Comparison of ENCODE assay signal across 10 cellular contexts in the genomic region with DNA sequence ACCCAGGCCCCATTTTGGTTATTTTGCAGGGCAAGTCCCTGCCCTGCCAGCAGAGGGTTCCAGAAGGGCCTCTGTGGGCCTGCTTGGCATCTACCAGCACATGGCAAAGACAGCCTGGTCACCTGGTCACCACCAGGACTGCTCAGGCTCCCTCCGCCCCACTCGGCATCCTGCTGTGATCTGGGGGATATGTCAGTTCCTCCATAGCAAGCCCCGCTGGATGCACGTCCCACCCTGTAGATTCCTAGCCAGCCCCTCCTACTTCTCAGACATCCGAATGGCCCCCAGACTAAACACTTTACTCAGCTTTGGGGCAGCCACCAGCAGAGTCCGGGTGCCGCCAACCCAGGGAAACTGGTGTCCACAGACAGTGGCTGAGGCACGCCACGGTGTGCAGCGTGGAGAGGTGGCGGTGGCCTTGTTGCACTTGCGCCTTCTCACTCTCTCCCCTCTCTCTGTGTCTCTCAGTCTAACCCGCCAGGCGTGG. TPM values are rescaled to one million over a fixed set of nuclear protein-coding genes. Genes with fewer than 3 reads are reported as not detected.
DNase-seq lines count a peak whose midpoint lies in the region; ATAC-seq, FAIRE-seq and TF ChIP-seq lines count a peak whose summit lies in the region.
"Had no signal": no experiment of that assay in that cellular context is flagged by ENCODE, and none has a peak within 500 bp of the region (broad histone marks: within the 10 kb centered on the region; RNA-seq: fewer than 3 reads in every experiment).

No MANE protein-coding gene starts in this region.

- no peaks in the 10 kb centered on the region for H3K27me3 Mint-ChIP-seq in T-helper 1 cell treated with Interleukin-12 subunit alpha and Interleukin-12 subunit beta and Interleukin-4 antibody, amounts not matched to agents 30 μg/mL and 1 μg/mL, for 36 hours (ENCODE audit: low read depth)
- no peaks in the 10 kb centered on the region for H3K27me3 Mint-ChIP-seq in T-helper 2 cell treated with Interferon-gamma antibody and Interleukin-4, amounts not matched to agents 5 μg/mL and 100 μg/mL, for 36 hours (ENCODE audit: low read depth)
- H3K27me3 Mint-ChIP-seq in Calu3 (ENCODE audit: unreplicated experiment), result no peaks in the 10 kb centered on the region

- FAIRE-seq in K562 (lab: Jason Lieb, UNC), result no peak

- TF ChIP-seq RAD21 in K562 (CRISPR knock-in tag; conservative IDR thresholded peaks at IDR 0.05 in 1 of 2, IDR thresholded peaks at IDR 0.05 in 1 of 2), result no peak

- H3K27me3 ChIP-seq in K562 (ENCODE audit: control insufficient read depth in 2 of 2, insufficient read depth in 2 of 2, low read length in 2 of 2) (no peaks in the 10 kb centered on the region), aorta (ENCODE audit: control insufficient read depth in 1 of 2, insufficient read depth in 2 of 2, low read length in 1 of 2) (no peaks in the 10 kb centered on the region)
- H3K27me3 ChIP-seq: SJSA1 had no signal

- TF ChIP-seq POLR2A in K562 (conservative IDR thresholded peaks at IDR 0.05), result no peak

- no peak for DNase-seq in T-helper 1 cell
- no peak for DNase-seq in T-helper 2 cell treated with Interferon-gamma antibody and Interleukin-4, amounts not matched to agents 5 μg/mL and 100 μg/mL, for 36 hours (ENCODE audit: low spot score)
- no peak for DNase-seq in K562 (ENCODE audit: extremely low read depth in 1 of 4, low spot score in 3 of 4)
- DNase-seq in stimulated activated effector memory CD8-positive, alpha-beta T cell treated with anti-CD3 and anti-CD28 coated beads, Interleukin-12 subunit alpha, Interleukin-12 subunit beta, amount 100 ng/mL, for 72 hours (ENCODE audit: low spot score in 2 of 2), result peak; percentile 14 to 66
- DNase-seq in aorta, result no peak
- no peak for DNase-seq in Calu3

- peaks cover 41% of the 10 kb centered on the region; the same call in 2 of the 3 replicates for H3K36me3 ChIP-seq in K562 (ENCODE audit: control insufficient read depth, insufficient read depth, low read length)
- peaks cover 0 to 5% of the 10 kb centered on the region in 2 donors for H3K36me3 ChIP-seq in aorta (ENCODE audit: control insufficient read depth in 1 of 2, insufficient read depth in 2 of 2, low read length in 1 of 2)

- no peaks in the 10 kb centered on the region for H3K9me3 Mint-ChIP-seq in T-helper 1 cell treated with Interleukin-12 subunit alpha and Interleukin-12 subunit beta and Interleukin-4 antibody, amounts not matched to agents 30 μg/mL and 1 μg/mL, for 36 hours
- H3K9me3 Mint-ChIP-seq in T-helper 2 cell treated with Interferon-gamma antibody and Interleukin-4, amounts not matched to agents 5 μg/mL and 100 μg/mL, for 36 hours, result no peaks in the 10 kb centered on the region
- no peaks in the 10 kb centered on the region for H3K9me3 Mint-ChIP-seq in stimulated activated effector memory CD8-positive, alpha-beta T cell treated with anti-CD3 and anti-CD28 coated beads, Interleukin-12 subunit alpha, Interleukin-12 subunit beta, amount 100 ng/mL, for 72 hours
- no peaks in the 10 kb centered on the region for H3K9me3 Mint-ChIP-seq in Calu3 (ENCODE audit: low read depth, unreplicated experiment)

- 90% methylated on average over 14 of the region's 14 CpGs for WGBS in K562 (ENCODE audit: insufficient coverage, low coverage, missing lambda C conversion rate)
- 86 to 88% methylated on average over 14 of the region's 14 CpGs for whole genome bisulfite sequencing in aorta, 2 donors

- H3K4me3 Mint-ChIP-seq in T-helper 1 cell treated with Interleukin-12 subunit alpha and Interleukin-12 subunit beta and Interleukin-4 antibody, amounts not matched to agents 30 μg/mL and 1 μg/mL, for 36 hours, result peak overlapping the region; percentile 78
- H3K4me3 Mint-ChIP-seq in T-helper 2 cell treated with Interferon-gamma antibody and Interleukin-4, amounts not matched to agents 5 μg/mL and 100 μg/mL, for 36 hours, result peak overlapping the region; percentile 86
- peak overlapping the region; percentile 84 for H3K4me3 Mint-ChIP-seq in stimulated activated effector memory CD8-positive, alpha-beta T cell treated with anti-CD3 and anti-CD28 coated beads, Interleukin-12 subunit alpha, Interleukin-12 subunit beta, amount 100 ng/mL, for 72 hours
- H3K4me3 Mint-ChIP-seq in Calu3 (ENCODE audit: low read depth, unreplicated experiment), result no peak overlapping the region

- peak overlapping the region in 1 of 2 experiments; percentile 75; a peak in 1 of 4 replicates for H3K9ac ChIP-seq in K562 (ENCODE audit: insufficient read depth in 1 of 2, low read depth in 2 of 2, low read length in 2 of 2)

- peak overlapping the region; percentile 98 for H3K27ac Mint-ChIP-seq in T-helper 1 cell treated with Interleukin-12 subunit alpha and Interleukin-12 subunit beta and Interleukin-4 antibody, amounts not matched to agents 30 μg/mL and 1 μg/mL, for 36 hours
- peak overlapping the region; percentile 91 for H3K27ac Mint-ChIP-seq in T-helper 2 cell treated with Interferon-gamma antibody and Interleukin-4, amounts not matched to agents 5 μg/mL and 100 μg/mL, for 36 hours
- peak overlapping the region; percentile 98 for H3K27ac Mint-ChIP-seq in stimulated activated effector memory CD8-positive, alpha-beta T cell treated with anti-CD3 and anti-CD28 coated beads, Interleukin-12 subunit alpha, Interleukin-12 subunit beta, amount 100 ng/mL, for 72 hours
- H3K27ac Mint-ChIP-seq in Calu3 (ENCODE audit: unreplicated experiment), result no peak overlapping the region

- H3K4me3 ChIP-seq in K562 (no peak overlapping the region), aorta (ENCODE audit: low read length in 2 of 2) (no peak overlapping the region)
- H3K4me3 ChIP-seq: SJSA1 had no signal

- BruUV-seq in K562 (replicated peaks; lab: Mats Ljungman, UMichigan), result no TSS peak
- BruUV-seq in Calu3 (replicated peaks; lab: Mats Ljungman, UMichigan), result no TSS peak

- ATAC-seq in K562 (no peak), aorta (ENCODE audit: low FRiP score) (no peak), GM21786 (IDR thresholded peaks at IDR 0.05; ENCODE audit: unreplicated experiment) (no peak)
- peak; percentile 58 for ATAC-seq in stimulated activated effector memory CD8-positive, alpha-beta T cell treated with anti-CD3 and anti-CD28 coated beads, Interleukin-12 subunit alpha, Interleukin-12 subunit beta, amount 100 ng/mL, for 72 hours

- intact Hi-C loops in K562 (cut with micrococcal nuclease) (no loop called here), aorta (cut with DNase I) (no loop called here), Calu3 (cut with micrococcal nuclease; ENCODE audit: unreplicated experiment) (no loop called here)

- no peaks in the 10 kb centered on the region for H3K9me3 ChIP-seq in K562 (replicated peaks; ENCODE audit: control insufficient read depth, insufficient read depth, low read depth, low read length)
- no peaks in the 10 kb centered on the region for H3K9me3 ChIP-seq in aorta (ENCODE audit: control insufficient read depth, low read length)
- H3K9me3 ChIP-seq: SJSA1 had no signal

- CTCF ChIA-PET in K562 (lab: Yijun Ruan, JAX; ENCODE audit: low intra/inter-chr PET ratio), result no interaction called here
- CTCF ChIA-PET in Calu3 (lab: Charles Lee), result interaction anchor here (0.6 kb wide), 1 partner anchor 982 kb away, joined by 4 read pairs; no protein-coding TSS in a partner anchor

- H3K4me2 ChIP-seq in K562 (ENCODE audit: insufficient read depth, low read length), result no peak overlapping the region

- TF ChIP-seq CTCF in K562 (IDR thresholded peaks at IDR 0.05 in 2 of 3, conservative IDR thresholded peaks at IDR 0.05 in 1 of 3; ENCODE audit: insufficient read depth in 2 of 3, low read depth in 1 of 3, low read length in 3 of 3), result no peak
- no peak for TF ChIP-seq CTCF in Calu3 (IDR thresholded peaks at IDR 0.05; ENCODE audit: unreplicated experiment)

- peaks cover 0 to 5% of the 10 kb centered on the region in 2 experiments; a peak in 2 of 5 replicates for H3K4me1 ChIP-seq in K562 (replicated peaks in 1 of 2; ENCODE audit: control insufficient read depth in 2 of 2, insufficient read depth in 2 of 2, low read length in 2 of 2)
- no peaks in the 10 kb centered on the region for H3K4me1 ChIP-seq in aorta (ENCODE audit: control insufficient read depth in 1 of 2, insufficient read depth in 2 of 2, low read length in 2 of 2)
- H3K4me1 ChIP-seq: SJSA1 had no signal

- in situ Hi-C loops in K562 (cut with MboI), result no loop called here

- H3K36me3 Mint-ChIP-seq in T-helper 1 cell treated with Interleukin-12 subunit alpha and Interleukin-12 subunit beta and Interleukin-4 antibody, amounts not matched to agents 30 μg/mL and 1 μg/mL, for 36 hours (ENCODE audit: low read depth), result peaks cover 37% of the 10 kb centered on the region
- peaks cover 54% of the 10 kb centered on the region for H3K36me3 Mint-ChIP-seq in T-helper 2 cell treated with Interferon-gamma antibody and Interleukin-4, amounts not matched to agents 5 μg/mL and 100 μg/mL, for 36 hours (ENCODE audit: low read depth)
- H3K36me3 Mint-ChIP-seq in stimulated activated effector memory CD8-positive, alpha-beta T cell treated with anti-CD3 and anti-CD28 coated beads, Interleukin-12 subunit alpha, Interleukin-12 subunit beta, amount 100 ng/mL, for 72 hours, result no peaks in the 10 kb centered on the region
- peaks cover 20% of the 10 kb centered on the region for H3K36me3 Mint-ChIP-seq in Calu3 (ENCODE audit: insufficient read depth, unreplicated experiment)

- no peak overlapping the region for H3K27ac ChIP-seq in K562 (ENCODE audit: extremely low read depth, low read depth, low read length)
- no peak overlapping the region for H3K27ac ChIP-seq in aorta (ENCODE audit: low read depth in 1 of 2, low read length in 2 of 2)
- H3K27ac ChIP-seq: 22Rv1, SJSA1 had no signal

- TF ChIP-seq EP300 in K562 (IDR thresholded peaks at IDR 0.05; ENCODE audit: low read length), result no peak

- H4K20me1 ChIP-seq in K562 (replicated peaks; ENCODE audit: control insufficient read depth, insufficient read depth, low read length), result no peaks in the 10 kb centered on the region

- H3K9me1 ChIP-seq in K562 (ENCODE audit: control insufficient read depth, insufficient read depth, low read length), result no peaks in the 10 kb centered on the region

- H3K4me1 Mint-ChIP-seq in T-helper 1 cell treated with Interleukin-12 subunit alpha and Interleukin-12 subunit beta and Interleukin-4 antibody, amounts not matched to agents 30 μg/mL and 1 μg/mL, for 36 hours (ENCODE audit: low read depth), result peaks cover 19% of the 10 kb centered on the region
- peaks cover 15% of the 10 kb centered on the region for H3K4me1 Mint-ChIP-seq in T-helper 2 cell treated with Interferon-gamma antibody and Interleukin-4, amounts not matched to agents 5 μg/mL and 100 μg/mL, for 36 hours (ENCODE audit: low read depth)
- H3K4me1 Mint-ChIP-seq in stimulated activated effector memory CD8-positive, alpha-beta T cell treated with anti-CD3 and anti-CD28 coated beads, Interleukin-12 subunit alpha, Interleukin-12 subunit beta, amount 100 ng/mL, for 72 hours, result peaks cover 38% of the 10 kb centered on the region
- no peaks in the 10 kb centered on the region for H3K4me1 Mint-ChIP-seq in Calu3 (ENCODE audit: low read depth, unreplicated experiment)

- H3K79me2 ChIP-seq in K562 (ENCODE audit: control insufficient read depth, insufficient read depth, low read length), result no peaks in the 10 kb centered on the region

- H2AFZ ChIP-seq in K562 (ENCODE audit: low read depth, low read length), result no peak overlapping the region

- POLR2A ChIA-PET in K562 (lab: Yijun Ruan, JAX), result interaction anchor here (0.6 to 2.1 kb wide), 5 partner anchors 8 to 60 kb away, joined by 3 to 4 read pairs (median 3); a partner anchor contains a TSS

RNA-seq across cellular contexts. Expression of a gene that starts 31.8 kb away (rescaled TPM):
- 15.6 and 34.4 TPM in 2 replicates for total RNA-seq in K562 (2011; cell fraction: chromatin; rRNA removed; ENCODE audit: low replicate concordance)
- total RNA-seq in K562 (2011; cell fraction: nucleolus; rRNA removed), result 24.5 and 31.5 TPM in 2 replicates
- total RNA-seq in K562 (2011; cell fraction: nucleoplasm; rRNA removed), result 20.2 and 24.3 TPM in 2 replicates
- total RNA-seq in K562 (2014; rRNA removed), result 38.8 and 40.7 TPM in 2 replicates
- total RNA-seq in K562 (2014; rRNA removed; fragmentation: Illumina TruSeq; extraction: Trizol), result 15.2 and 17.3 TPM in 2 replicates
- 23.9 TPM in 2 replicates for total RNA-seq in K562 (2015; rRNA removed; fragmentation: Illumina TruSeq; extraction: Trizol)
- 34.0 and 34.9 TPM in 2 replicates for total RNA-seq in K562 (2021)
- polyA plus RNA-seq in K562 (2011; rRNA removed), result 19.1 and 21.1 TPM in 2 replicates
- polyA plus RNA-seq in K562 (2011; cell fraction: cytosol; rRNA removed), result 25.0 and 38.2 TPM in 2 replicates
- 16.7 and 20.6 TPM in 2 replicates for polyA plus RNA-seq in K562 (2011; cell fraction: nucleus; rRNA removed)
- 35.2 and 46.0 TPM in 2 replicates for polyA plus RNA-seq in K562 (2012)
- polyA plus RNA-seq in K562 (2014; fragmentation: Illumina TruSeq; extraction: Trizol), result 27.3 and 32.8 TPM in 2 replicates
- polyA plus RNA-seq in K562 (2014; fragmentation: Nextera tagmentation; extraction: Ambion mirVana), result 10 to 100 TPM; 39.3 to 46.7 TPM
- polyA plus RNA-seq in K562 (2014; rRNA removed), result 50.6 and 52.4 TPM in 2 replicates
- polyA minus RNA-seq in K562 (2011; rRNA and poly(A)+ RNA removed), result 11.2 and 20.2 TPM in 2 replicates
- polyA minus RNA-seq in K562 (2011; cell fraction: cytosol; rRNA and poly(A)+ RNA removed), result 12.1 and 12.7 TPM in 2 replicates
- polyA minus RNA-seq in K562 (2011; cell fraction: nucleus; rRNA and poly(A)+ RNA removed), result 6.6 and 9.3 TPM in 2 replicates
- total RNA-seq in aorta, result 10 to 100 TPM; 18.7 to 24.0 TPM
- polyA plus RNA-seq in aorta, result 10 to 100 TPM; 47.3 to 75.2 TPM
- total RNA-seq in Calu3 (2022), result 10.7 and 11.8 TPM in 2 replicates

RNA-seq across cellular contexts. Expression of a gene that starts 42.7 kb away (rescaled TPM):
- 6.5 and 21.1 TPM in 2 replicates for total RNA-seq in K562 (2011; cell fraction: chromatin; rRNA removed; ENCODE audit: low replicate concordance)
- total RNA-seq in K562 (2011; cell fraction: nucleolus; rRNA removed), result 15.1 and 16.3 TPM in 2 replicates
- total RNA-seq in K562 (2011; cell fraction: nucleoplasm; rRNA removed), result 12.4 and 15.1 TPM in 2 replicates
- 12.4 and 17.6 TPM in 2 replicates for total RNA-seq in K562 (2014; rRNA removed)
- total RNA-seq in K562 (2014; rRNA removed; fragmentation: Illumina TruSeq; extraction: Trizol), result 11.6 and 14.7 TPM in 2 replicates
- 9.3 and 11.2 TPM in 2 replicates for total RNA-seq in K562 (2015; rRNA removed; fragmentation: Illumina TruSeq; extraction: Trizol)
- 38.0 and 38.6 TPM in 2 replicates for total RNA-seq in K562 (2021)
- polyA plus RNA-seq in K562 (2011; rRNA removed), result 10.2 TPM in 2 replicates
- 13.3 and 25.0 TPM in 2 replicates for polyA plus RNA-seq in K562 (2011; cell fraction: cytosol; rRNA removed)
- polyA plus RNA-seq in K562 (2011; cell fraction: nucleus; rRNA removed), result 15.4 and 17.4 TPM in 2 replicates
- 24.9 and 39.7 TPM in 2 replicates for polyA plus RNA-seq in K562 (2012)
- polyA plus RNA-seq in K562 (2014; fragmentation: Illumina TruSeq; extraction: Trizol), result 18.8 and 27.0 TPM in 2 replicates
- 10 to 100 TPM in 1 of 2 experiments, 1 to 10 TPM in 1; 8.0 to 10.7 TPM for polyA plus RNA-seq in K562 (2014; fragmentation: Nextera tagmentation; extraction: Ambion mirVana)
- 16.3 and 18.6 TPM in 2 replicates for polyA plus RNA-seq in K562 (2014; rRNA removed)
- polyA minus RNA-seq in K562 (2011; rRNA and poly(A)+ RNA removed), result 3.5 and 5.2 TPM in 2 replicates
- 10.7 and 13.4 TPM in 2 replicates for polyA minus RNA-seq in K562 (2011; cell fraction: cytosol; rRNA and poly(A)+ RNA removed)
- polyA minus RNA-seq in K562 (2011; cell fraction: nucleus; rRNA and poly(A)+ RNA removed), result 4.0 and 4.9 TPM in 2 replicates
- total RNA-seq in aorta, result 10 to 100 TPM; 10.2 to 23.0 TPM
- 10 to 100 TPM; 26.1 to 26.2 TPM for polyA plus RNA-seq in aorta
- 12.1 and 12.2 TPM in 2 replicates for total RNA-seq in Calu3 (2022)

Comparison
In these comparisons a context has a peak if more than half of its experiments do, and no peak if none do; other contexts are left out.
1. DNase-seq: peak in stimulated activated effector memory CD8-positive, alpha-beta T cell treated with anti-CD3 and anti-CD28 coated beads, Interleukin-12 subunit alpha, Interleukin-12 subunit beta, amount 100 ng/mL, for 72 hours (2 of 2); none in T-helper 1 cell (0 of 5), T-helper 2 cell treated with Interferon-gamma antibody and Interleukin-4, amounts not matched to agents 5 μg/mL and 100 μg/mL, for 36 hours (single experiment), K562 (0 of 4), aorta (0 of 2) and Calu3 (single experiment).